ENCODE assay signal across 7 cellular contexts in the genomic region with DNA sequence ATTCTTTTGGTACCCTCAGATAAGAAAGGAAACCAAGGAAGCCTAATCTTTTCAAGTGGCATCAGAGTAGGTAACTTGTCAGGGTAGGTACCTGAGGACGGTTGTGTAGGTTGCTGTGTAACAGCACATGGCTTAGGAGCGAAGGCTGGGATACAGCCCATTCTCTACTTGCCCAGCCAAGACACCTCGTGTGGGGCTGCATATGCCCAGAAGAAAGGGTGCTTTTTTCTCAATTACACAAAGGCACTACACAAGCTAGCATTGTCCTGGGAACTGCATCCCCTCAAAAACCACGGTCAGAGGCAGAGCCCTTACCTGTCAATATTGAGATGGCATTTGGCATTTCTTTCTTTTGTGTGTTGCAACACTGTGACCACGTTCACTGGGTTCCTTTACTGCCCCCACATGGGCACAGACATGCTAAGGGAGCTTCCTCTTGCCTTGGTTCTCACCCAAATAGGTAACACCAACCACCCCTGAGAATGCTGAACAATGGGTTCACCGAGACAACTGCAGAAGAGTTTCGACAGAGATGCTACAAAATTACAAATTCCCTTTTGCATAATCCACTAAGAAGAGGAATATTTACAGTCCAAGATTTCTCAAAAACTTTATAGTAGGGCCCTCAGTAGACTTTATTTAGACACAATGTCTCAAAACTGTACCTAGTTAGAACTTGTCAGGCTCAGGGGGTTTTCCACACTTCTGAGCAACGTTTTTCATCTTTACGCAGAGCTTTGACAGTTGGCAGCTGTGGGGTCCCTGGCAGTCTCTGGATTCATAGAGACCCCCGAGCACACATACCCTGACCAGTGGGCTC. TPM values are rescaled to one million over a fixed set of nuclear protein-coding genes. Genes with fewer than 3 reads are reported as not detected.
DNase-seq lines count a peak whose midpoint lies in the region; ATAC-seq and TF ChIP-seq lines count a peak whose summit lies in the region.

No MANE protein-coding gene starts in this region.

- H3K36me3 ChIP-seq in lower lobe of right lung: no peaks in the 10 kb centered on the region

- intact Hi-C loops in lower lobe of right lung (cut with DNase I): no loop called here
- intact Hi-C loops in activated T-helper 2 cell treated with anti-CD3 and anti-CD28 coated beads, Interferon-gamma antibody, Interleukin-2, Interleukin-4, amounts not matched to agents 10 μg/mL and 5 μg/mL and 100 μg/mL, durations not matched to agents 14 hours and 24 hours and 36 hours (cut with micrococcal nuclease): no loop called here

- no peak overlapping the region for H3K4me3 Mint-ChIP-seq in activated T-helper 2 cell treated with anti-CD3 and anti-CD28 coated beads, Interferon-gamma antibody, Interleukin-2, Interleukin-4, amounts not matched to agents 10 μg/mL and 5 μg/mL and 100 μg/mL, durations not matched to agents 14 hours and 24 hours and 36 hours (ENCODE audit: low read depth)

- DNase-seq in lower lobe of right lung (no peak), NCI-H2227 (lab: John Stamatoyannopoulos, UW; ENCODE audit: unreplicated experiment) (no peak)
- no peak for DNase-seq in activated T-helper 2 cell treated with anti-CD3 and anti-CD28 coated beads, Interferon-gamma antibody, Interleukin-2, Interleukin-4, amounts not matched to agents 10 μg/mL and 5 μg/mL and 100 μg/mL, durations not matched to agents 14 hours and 24 hours and 36 hours (ENCODE audit: low spot score)

- H3K9me3 Mint-ChIP-seq in activated T-helper 2 cell treated with anti-CD3 and anti-CD28 coated beads, Interferon-gamma antibody, Interleukin-2, Interleukin-4, amounts not matched to agents 10 μg/mL and 5 μg/mL and 100 μg/mL, durations not matched to agents 14 hours and 24 hours and 36 hours: no peaks in the 10 kb centered on the region

- H3K27ac Mint-ChIP-seq in activated T-helper 2 cell treated with anti-CD3 and anti-CD28 coated beads, Interferon-gamma antibody, Interleukin-2, Interleukin-4, amounts not matched to agents 10 μg/mL and 5 μg/mL and 100 μg/mL, durations not matched to agents 14 hours and 24 hours and 36 hours: no peak overlapping the region

- no peak overlapping the region for H3K27ac ChIP-seq in lower lobe of right lung

- no peaks in the 10 kb centered on the region for H3K4me1 ChIP-seq in lower lobe of right lung

- no peak for TF ChIP-seq CTCF in lower lobe of right lung (IDR thresholded peaks at IDR 0.05)

- H3K9me3 ChIP-seq in lower lobe of right lung: no peaks in the 10 kb centered on the region

- no peaks in the 10 kb centered on the region for H3K27me3 ChIP-seq in lower lobe of right lung (ENCODE audit: low read depth)

- peaks cover 23% of the 10 kb centered on the region for H3K4me1 Mint-ChIP-seq in activated T-helper 2 cell treated with anti-CD3 and anti-CD28 coated beads, Interferon-gamma antibody, Interleukin-2, Interleukin-4, amounts not matched to agents 10 μg/mL and 5 μg/mL and 100 μg/mL, durations not matched to agents 14 hours and 24 hours and 36 hours (ENCODE audit: low read depth)

- H3K36me3 Mint-ChIP-seq in activated T-helper 2 cell treated with anti-CD3 and anti-CD28 coated beads, Interferon-gamma antibody, Interleukin-2, Interleukin-4, amounts not matched to agents 10 μg/mL and 5 μg/mL and 100 μg/mL, durations not matched to agents 14 hours and 24 hours and 36 hours (ENCODE audit: low read depth): no peaks in the 10 kb centered on the region

- ATAC-seq in GM18519 (IDR thresholded peaks at IDR 0.05; ENCODE audit: low FRiP score, unreplicated experiment) (peak; percentile 72), GM21447 (IDR thresholded peaks at IDR 0.05; ENCODE audit: unreplicated experiment) (peak; percentile 82), HG03457 (IDR thresholded peaks at IDR 0.05; ENCODE audit: unreplicated experiment) (peak; percentile 91), lower lobe of right lung (peak; percentile 71 to 73), esophagus mucosa (no peak)

- H3K27me3 Mint-ChIP-seq in activated T-helper 2 cell treated with anti-CD3 and anti-CD28 coated beads, Interferon-gamma antibody, Interleukin-2, Interleukin-4, amounts not matched to agents 10 μg/mL and 5 μg/mL and 100 μg/mL, durations not matched to agents 14 hours and 24 hours and 36 hours (ENCODE audit: low read depth): peaks cover 10% of the 10 kb centered on the region

- H3K4me3 ChIP-seq in lower lobe of right lung: no peak overlapping the region

RNA-seq across cellular contexts. Expression of a gene that starts 35.8 kb away (rescaled TPM):
- total RNA-seq in lower lobe of right lung (0.95 TPM), esophagus mucosa (0.60 TPM)
- 9.2 TPM in 2 replicates for total RNA-seq in activated T-helper 2 cell treated with anti-CD3 and anti-CD28 coated beads, Interferon-gamma antibody, Interleukin-2, Interleukin-4, amounts not matched to agents 10 μg/mL and 5 μg/mL and 100 μg/mL, durations not matched to agents 14 hours and 24 hours and 36 hours
